In genomic region chr15:43285609-43286037, GRCh38 we compare ENCODE assay signal across 8 cellular contexts. TPM values are rescaled to one million over a fixed set of nuclear protein-coding genes. Genes with fewer than 3 reads are reported as not detected.
DNase-seq lines count a peak whose midpoint lies in the region; ATAC-seq, FAIRE-seq and TF ChIP-seq lines count a peak whose summit lies in the region.

No MANE protein-coding gene starts in this region.

- TF ChIP-seq CTCF in IMR-90 (conservative IDR thresholded peaks at IDR 0.05; ENCODE audit: low read depth, low read length) (peak; percentile 96), parathyroid adenoma (IDR thresholded peaks at IDR 0.05) (peak; percentile 66)

- no peaks in the 10 kb centered on the region for H3K79me1 ChIP-seq in IMR-90 (ENCODE audit: low read depth in 1 of 2, low read length in 2 of 2)

- no peak overlapping the region for H2BK5ac ChIP-seq in IMR-90 (ENCODE audit: low read depth, low read length, poor library complexity, severe bottlenecking)

- H2AFZ ChIP-seq in IMR-90 (replicated peaks; ENCODE audit: low read length, poor library complexity) (no peak overlapping the region), parathyroid adenoma (no peak overlapping the region)

- no peak overlapping the region for H3K18ac ChIP-seq in IMR-90 (ENCODE audit: low read depth, low read length)

- no peak overlapping the region for H2AK9ac ChIP-seq in IMR-90 (replicated peaks; ENCODE audit: low read depth, low read length, poor library complexity)

- no peak overlapping the region for H3K56ac ChIP-seq in IMR-90 (ENCODE audit: extremely low read depth, insufficient read depth, low read length)

- H3K9me3 ChIP-seq in IMR-90 (ENCODE audit: control insufficient read depth, insufficient read depth, low read length) = no peaks in the 10 kb centered on the region
- H3K9me3 ChIP-seq in parathyroid adenoma (ENCODE audit: control insufficient read depth, low read length) = no peaks in the 10 kb centered on the region

- no peak overlapping the region for H2BK120ac ChIP-seq in IMR-90 (ENCODE audit: low read depth, low read length)

- H4K91ac ChIP-seq in IMR-90 (ENCODE audit: insufficient read depth, low read depth, low read length) = no peak overlapping the region

- H4K20me1 ChIP-seq in IMR-90 (ENCODE audit: insufficient read depth, low read length) = no peaks in the 10 kb centered on the region

- CTCF ChIA-PET in IMR-90 (lab: Yijun Ruan, JAX) = interaction anchor here (0.6 to 2.5 kb wide), 12 partner anchors 44 to 519 kb away, joined by 3 to 37 read pairs (median 3); no protein-coding TSS in a partner anchor

- H2AK5ac ChIP-seq in IMR-90 (ENCODE audit: low read depth, low read length) = no peak overlapping the region

- TF ChIP-seq RAD21 in IMR-90 (IDR thresholded peaks at IDR 0.05; ENCODE audit: low read length) = peak; percentile 94

- H3K23ac ChIP-seq in IMR-90 (ENCODE audit: low read depth, low read length) = no peak overlapping the region

- no peaks in the 10 kb centered on the region for H3K36me3 ChIP-seq in IMR-90 (ENCODE audit: control insufficient read depth, insufficient read depth, low read length)
- H3K36me3 ChIP-seq in parathyroid adenoma (ENCODE audit: control insufficient read depth, insufficient read depth, low read length) = no peaks in the 10 kb centered on the region

- H4K8ac ChIP-seq in IMR-90 (ENCODE audit: low read depth in 2 of 2, low read length in 2 of 2) = no peak overlapping the region

- H3K9me1 ChIP-seq in IMR-90 (ENCODE audit: insufficient read depth, low read length) = no peaks in the 10 kb centered on the region

- H3K4me1 ChIP-seq in IMR-90 (ENCODE audit: control insufficient read depth, insufficient read depth, low read length) (peaks cover 1% of the 10 kb centered on the region; the same call in 1 of the 2 replicates), parathyroid adenoma (no peaks in the 10 kb centered on the region)

- POLR2A ChIA-PET in IMR-90 (lab: Charles Lee; ENCODE audit: unreplicated experiment) = no interaction called here

- no peak overlapping the region for H3K14ac ChIP-seq in IMR-90 (replicated peaks; ENCODE audit: low read depth, low read length)

- in situ Hi-C loops in Caki2 (cut with HindIII; ENCODE audit: low pct_unique_long_range_greater_than_20kb, low sequenced_read_pairs) (no loop called here), IMR-90 (cut with MboI; ENCODE audit: low sequenced_read_pairs) (no loop called here)

- ATAC-seq in IMR-90 (ENCODE audit: low read depth) = peak; percentile 97
- no peak for ATAC-seq in HG03521 (IDR thresholded peaks at IDR 0.05; ENCODE audit: unreplicated experiment)
- ATAC-seq in HG03432 (IDR thresholded peaks at IDR 0.05; ENCODE audit: unreplicated experiment) = no peak

- DNase-seq in Caki2 (ENCODE audit: low read depth) (peak; percentile 57), IMR-90 (peak; percentile 67), OCI-M2 (lab: John Stamatoyannopoulos, UW; ENCODE audit: unreplicated experiment) (peak; percentile 36), frontal cortex (ENCODE audit: low spot score in 2 of 2) (peak; percentile 64 to 81)
- peak; percentile 55 to 63 for DNase-seq in activated T-cell treated with anti-CD3 and anti-CD28 coated beads, Interleukin-2, amount 50 U/mL, for 48 hours

- BruUV-seq in IMR-90 (replicated peaks; lab: Mats Ljungman, UMichigan) = no TSS peak

- intact Hi-C loops in IMR-90 (cut with micrococcal nuclease) = loop anchor here (1.0 kb wide), 3 partner anchors 60 to 98 kb away; no protein-coding TSS in a partner anchor

- H4K5ac ChIP-seq in IMR-90 (ENCODE audit: low read depth, low read length) = no peak overlapping the region

- no peak for FAIRE-seq in frontal cortex (lab: Jason Lieb, UNC)

- no peak overlapping the region for H3K4me3 ChIP-seq in IMR-90 (ENCODE audit: insufficient read depth, low read depth, low read length)
- no peak overlapping the region for H3K4me3 ChIP-seq in parathyroid adenoma (ENCODE audit: low read depth, low read length)

- H3K9ac ChIP-seq in IMR-90 (ENCODE audit: low read depth, low read length) = no peak overlapping the region
- no peak overlapping the region for H3K9ac ChIP-seq in parathyroid adenoma

- H2BK15ac ChIP-seq in IMR-90 (ENCODE audit: low read depth, low read length) = no peak overlapping the region

- no peak overlapping the region for H3K4ac ChIP-seq in IMR-90 (ENCODE audit: low read depth, low read length)

- WGBS in IMR-90 (ENCODE audit: extremely low coverage in 2 of 2, insufficient read length in 1 of 2), 2 experiments = no CpG with 5 or more reads among the region's 4 CpGs

- no peaks in the 10 kb centered on the region for H3K79me2 ChIP-seq in parathyroid adenoma

- H3K27me3 ChIP-seq in IMR-90 (ENCODE audit: control insufficient read depth, insufficient read depth, low read length) = peaks cover 37% of the 10 kb centered on the region
- no peaks in the 10 kb centered on the region for H3K27me3 ChIP-seq in parathyroid adenoma (ENCODE audit: control insufficient read depth, insufficient read depth, low read length)

- no peak for TF ChIP-seq POLR2A in IMR-90 (IDR thresholded peaks at IDR 0.05; ENCODE audit: low read depth, low read length)

- H3K27ac ChIP-seq in IMR-90 (ENCODE audit: insufficient read depth, low read length) (no peak overlapping the region), parathyroid adenoma (no peak overlapping the region)

- dilution Hi-C loops in IMR-90 (cut with HindIII; ENCODE audit: low sequenced_read_pairs, unreplicated experiment) = no loop called here

- H3K4me2 ChIP-seq in IMR-90 (ENCODE audit: low read depth, low read length) = 0 out of 2 replicates have a peak overlapping the region, but pooled peaks have one; percentile 52
- no peak overlapping the region for H3K4me2 ChIP-seq in parathyroid adenoma (ENCODE audit: low read length)

- no peak overlapping the region for H2BK20ac ChIP-seq in IMR-90 (ENCODE audit: low read depth, low read length)

TF ChIP-seq in IMR-90, 13 proteins besides CTCF, POLR2A, EP300 and RAD21:
- TF ChIP-seq FOS (IDR thresholded peaks at IDR 0.05; ENCODE audit: low read depth, low read length) (no peak), SMC3 (IDR thresholded peaks at IDR 0.05; ENCODE audit: low read depth, low read length) (peak; percentile 88), MXI1 (IDR thresholded peaks at IDR 0.05; ENCODE audit: borderline replicate concordance, low read depth, low read length) (no peak), BHLHE40 (IDR thresholded peaks at IDR 0.05; ENCODE audit: low read depth, low read length) (no peak), USF2 (IDR thresholded peaks at IDR 0.05; ENCODE audit: low read depth, low read length) (no peak), MAFK (IDR thresholded peaks at IDR 0.05; ENCODE audit: low read depth, low read length) (peak; percentile 72), CHD1 (IDR thresholded peaks at IDR 0.05; ENCODE audit: low read depth, low read length) (no peak), CEBPB (IDR thresholded peaks at IDR 0.05; ENCODE audit: low read depth, low read length) (no peak; the same call in 1 of the 2 replicates)

RNA-seq across cellular contexts. Expression of gene TGM7, which starts 16.4 kb away (rescaled TPM):
- not detected in 2 replicates for total RNA-seq in Caki2 (2014; rRNA removed; shearing (Covaris generic); ENCODE audit: low replicate concordance)
- total RNA-seq in IMR-90 (2012; rRNA removed) (not detected in 2 replicates), frontal cortex (not detected)
- not detected in 2 replicates for polyA plus RNA-seq in IMR-90 (2012; rRNA removed)
- polyA plus RNA-seq in IMR-90 (2012; cell fraction: cytosol; rRNA removed) = not detected in 2 replicates
- polyA plus RNA-seq in IMR-90 (2012; cell fraction: nucleus; rRNA removed; ENCODE audit: low replicate concordance) = not detected in 2 replicates

RNA-seq across cellular contexts. Expression of gene TGM5, which starts 18.9 kb away (rescaled TPM):
- total RNA-seq in Caki2 (2014; rRNA removed; shearing (Covaris generic); ENCODE audit: low replicate concordance) = not detected in 2 replicates
- total RNA-seq in IMR-90 (2012; rRNA removed) = not detected in 2 replicates
- polyA plus RNA-seq in IMR-90 (2012; rRNA removed) = not detected in 2 replicates
- not detected in 2 replicates for polyA plus RNA-seq in IMR-90 (2012; cell fraction: cytosol; rRNA removed)
- not detected in 2 replicates for polyA plus RNA-seq in IMR-90 (2012; cell fraction: nucleus; rRNA removed; ENCODE audit: low replicate concordance)
- not detected for total RNA-seq in frontal cortex

RNA-seq across cellular contexts. Expression of gene LCMT2, which starts 44.8 kb away (rescaled TPM):
- total RNA-seq in Caki2 (2014; rRNA removed; shearing (Covaris generic); ENCODE audit: low replicate concordance) = 6.0 and 8.3 TPM in 2 replicates
- total RNA-seq in IMR-90 (2012; rRNA removed) = 9.7 and 12.2 TPM in 2 replicates
- 5.7 and 5.8 TPM in 2 replicates for polyA plus RNA-seq in IMR-90 (2012; rRNA removed)
- polyA plus RNA-seq in IMR-90 (2012; cell fraction: cytosol; rRNA removed) = 1.8 and 3.7 TPM in 2 replicates
- 0.96 and 3.0 TPM in 2 replicates for polyA plus RNA-seq in IMR-90 (2012; cell fraction: nucleus; rRNA removed; ENCODE audit: low replicate concordance)
- total RNA-seq in frontal cortex = 17.5 TPM
